Comparison of ENCODE assay signal across 1 cellular context in genomic region chr5:138542120-138542955, GRCh38.
TF ChIP-seq lines count a peak whose summit lies in the region.

No MANE protein-coding gene starts in this region.

TF ChIP-seq in K562, 482 proteins besides CTCF, POLR2A, EP300 and RAD21 (continued from another document):
- no peak for TF ChIP-seq ZBTB33 (CRISPR knock-in tag; IDR thresholded peaks at IDR 0.05)
- peak; percentile 51; the same call in 1 of the 2 replicates for TF ChIP-seq E2F1 (CRISPR knock-in tag; IDR thresholded peaks at IDR 0.05)
- TF ChIP-seq HDAC8 (tag; IDR thresholded peaks at IDR 0.05) = 0 out of 2 replicates have a peak, but pooled peaks have one; percentile 21
- TF ChIP-seq YY1 (IDR thresholded peaks at IDR 0.05; ENCODE audit: borderline replicate concordance in 1 of 3, control insufficient read depth in 1 of 3, extremely low read depth in 1 of 3, insufficient read depth in 3 of 3, insufficient read length in 1 of 3, insufficient replicate concordance in 2 of 3, low read depth in 1 of 3, low read length in 2 of 3) = peak; percentile 56 to 92 (median 84)
- TF ChIP-seq TAF7 (tag; IDR thresholded peaks at IDR 0.05) = peak; percentile 73; the same call in 1 of the 2 replicates
- TF ChIP-seq U2AF2 (optimal IDR thresholded peaks at IDR 0.05; ENCODE audit: low read depth, low read length) = no peak
- peak; percentile 67; the same call in 1 of the 2 replicates for TF ChIP-seq FOXP1 (CRISPR knock-in tag; IDR thresholded peaks at IDR 0.05)
- no peak for TF ChIP-seq FUS (optimal IDR thresholded peaks at IDR 0.05; ENCODE audit: low read depth, low read length)
- TF ChIP-seq RBM14 (IDR thresholded peaks at IDR 0.05; ENCODE audit: borderline replicate concordance, insufficient read depth, low read depth, low read length) = 0 out of 2 replicates have a peak, but pooled peaks have one; percentile 68
- TF ChIP-seq ZNF282 (CRISPR knock-in tag; IDR thresholded peaks at IDR 0.05) = 0 out of 2 replicates have a peak, but pooled peaks have one; percentile 43
- 0 out of 2 replicates have a peak, but pooled peaks have one; percentile 45 for TF ChIP-seq NR3C1 (CRISPR knock-in tag; IDR thresholded peaks at IDR 0.05)
- peak; percentile 82 for TF ChIP-seq EGR1 (conservative IDR thresholded peaks at IDR 0.05)
- TF ChIP-seq PML (IDR thresholded peaks at IDR 0.05; ENCODE audit: low read length) = peak; percentile 2; the same call in 1 of the 2 replicates
- TF ChIP-seq XRCC5 (IDR thresholded peaks at IDR 0.05; ENCODE audit: low read depth, low read length) = 0 out of 2 replicates have a peak, but pooled peaks have one; percentile 32
- TF ChIP-seq ARID2 (IDR thresholded peaks at IDR 0.05) = 0 out of 2 replicates have a peak, but pooled peaks have one; percentile 23
- peak; percentile 31 for TF ChIP-seq PRDM10 (IDR thresholded peaks at IDR 0.05; ENCODE audit: partially characterized antibody)
- TF ChIP-seq HMGXB4 (CRISPR knock-in tag; IDR thresholded peaks at IDR 0.05) = peak; percentile 71; the same call in 1 of the 2 replicates
- no peak for TF ChIP-seq TOE1 (IDR thresholded peaks at IDR 0.05; ENCODE audit: borderline replicate concordance)
- TF ChIP-seq TOE1 (CRISPR knock-in tag; IDR thresholded peaks at IDR 0.05; ENCODE audit: borderline replicate concordance, low read depth) = no peak
- 0 out of 2 replicates have a peak, but pooled peaks have one; percentile 48 for TF ChIP-seq E2F5 (CRISPR knock-in tag; IDR thresholded peaks at IDR 0.05)
- TF ChIP-seq KAT2B (IDR thresholded peaks at IDR 0.05; ENCODE audit: low read depth, low read length) = no peak
- TF ChIP-seq SRSF3 (IDR thresholded peaks at IDR 0.05; ENCODE audit: insufficient read depth, low read length) = peak; percentile 91
- TF ChIP-seq ZKSCAN1 (IDR thresholded peaks at IDR 0.05; ENCODE audit: low read depth, low read length) = no peak
- TF ChIP-seq ETV6 (IDR thresholded peaks at IDR 0.05; ENCODE audit: borderline replicate concordance in 1 of 2, low read depth in 2 of 2, low read length in 1 of 2) = no peak
- 0 out of 2 replicates have a peak, but pooled peaks have one; percentile 4 for TF ChIP-seq ETV6 (CRISPR knock-in tag; IDR thresholded peaks at IDR 0.05; ENCODE audit: borderline replicate concordance)
- peak; percentile 48 for TF ChIP-seq TAF1 (IDR thresholded peaks at IDR 0.05; ENCODE audit: control insufficient read depth, extremely low read depth, insufficient read depth, low read length, severe bottlenecking)
- peak in 1 of 2 experiments; percentile 49; a peak in 1 of 4 replicates for TF ChIP-seq SIN3A (IDR thresholded peaks at IDR 0.05; ENCODE audit: borderline replicate concordance in 2 of 2, control insufficient read depth in 1 of 2, low read depth in 2 of 2, low read length in 2 of 2)
- 0 out of 2 replicates have a peak, but pooled peaks have one; percentile 26 for TF ChIP-seq ZNF232 (CRISPR knock-in tag; IDR thresholded peaks at IDR 0.05)
- 0 out of 2 replicates have a peak, but pooled peaks have one; percentile 37 for TF ChIP-seq HNRNPL (IDR thresholded peaks at IDR 0.05; ENCODE audit: low read depth, low read length)
- TF ChIP-seq KDM5B (IDR thresholded peaks at IDR 0.05; ENCODE audit: insufficient replicate concordance, low read depth, low read length) = no peak
- peak; percentile 70 for TF ChIP-seq CHD1 (IDR thresholded peaks at IDR 0.05; ENCODE audit: low read length)
- TF ChIP-seq ZBTB49 (CRISPR knock-in tag; IDR thresholded peaks at IDR 0.05; ENCODE audit: borderline replicate concordance) = 0 out of 2 replicates have a peak, but pooled peaks have one; percentile 13
